ENCODE assay signal across 20 cellular contexts in genomic region chr20:24729896-24730605, GRCh38.
DNase-seq lines count a peak whose midpoint lies in the region; ATAC-seq lines count a peak whose summit lies in the region.
"Had no signal": no experiment of that assay in that cellular context is flagged by ENCODE, and none has a peak within 500 bp of the region (broad histone marks: within the 10 kb centered on the region; RNA-seq: fewer than 3 reads in every experiment).

No MANE protein-coding gene starts in this region.

- POLR2A ChIA-PET in naive thymus-derived CD4-positive, alpha-beta T cell (lab: Charles Lee) = no interaction called here

- H3K4me3 ChIP-seq in naive thymus-derived CD4-positive, alpha-beta T cell (ENCODE audit: low read length) = no peak overlapping the region
- H3K4me3 ChIP-seq: BLaER1, HAP-1 had no signal

- peak; percentile 64 for ATAC-seq in stimulated activated naive CD8-positive, alpha-beta T cell treated with anti-CD3 and anti-CD28 coated beads, Interleukin-15, amount 100 ng/mL, for 72 hours
- ATAC-seq in stimulated activated naive CD8-positive, alpha-beta T cell treated with anti-CD3 and anti-CD28 coated beads, Interleukin-15, Interleukin-2, amounts not matched to agents 100 U/mL and 50 U/mL, for 24 hours = no peak
- peak; percentile 18 for ATAC-seq in naive thymus-derived CD4-positive, alpha-beta T cell
- ATAC-seq: CD8-positive, alpha-beta T cell had no signal

- H3K4me1 Mint-ChIP-seq in activated CD4-positive, alpha-beta T cell treated with anti-CD3 and anti-CD28 coated beads, Interleukin-2, amount 10 ng/mL, durations not matched to agents 24 days and 14 days = no peaks in the 10 kb centered on the region
- no peaks in the 10 kb centered on the region for H3K4me1 Mint-ChIP-seq in stimulated activated naive CD8-positive, alpha-beta T cell treated with anti-CD3 and anti-CD28 coated beads, Interleukin-15, amount 100 ng/mL, for 72 hours
- peaks cover 0 to under 1% (median 0%) of the 10 kb centered on the region in 7 donors for H3K4me1 Mint-ChIP-seq in naive thymus-derived CD4-positive, alpha-beta T cell
- H3K4me1 Mint-ChIP-seq: B cell; CD4-positive, CD25-positive, alpha-beta regulatory T cell had no signal

- no peaks in the 10 kb centered on the region for H3K4me1 ChIP-seq in naive thymus-derived CD4-positive, alpha-beta T cell (ENCODE audit: control insufficient read depth in 2 of 2, insufficient read depth in 2 of 2, low read length in 2 of 2)
- H3K4me1 ChIP-seq: Caco-2, HAP-1 had no signal

- H3K27ac Mint-ChIP-seq in activated CD4-positive, alpha-beta T cell treated with anti-CD3 and anti-CD28 coated beads, Interleukin-2, amount 10 ng/mL, durations not matched to agents 24 days and 14 days = no peak overlapping the region
- no peak overlapping the region for H3K27ac Mint-ChIP-seq in stimulated activated naive CD8-positive, alpha-beta T cell treated with anti-CD3 and anti-CD28 coated beads, Interleukin-15, amount 100 ng/mL, for 72 hours
- H3K27ac Mint-ChIP-seq in naive thymus-derived CD4-positive, alpha-beta T cell = no peak overlapping the region
- H3K27ac Mint-ChIP-seq: B cell; CD4-positive, CD25-positive, alpha-beta regulatory T cell; CD8-positive, alpha-beta T cell; HFFc6 had no signal

- no peaks in the 10 kb centered on the region for H3K27me3 ChIP-seq in naive thymus-derived CD4-positive, alpha-beta T cell (ENCODE audit: control insufficient read depth in 2 of 2, insufficient read depth in 2 of 2, low read length in 2 of 2)
- H3K27me3 ChIP-seq: BLaER1 had no signal

- no peak overlapping the region for H3K4me3 Mint-ChIP-seq in activated CD4-positive, alpha-beta T cell treated with anti-CD3 and anti-CD28 coated beads, Interleukin-2, amount 10 ng/mL, durations not matched to agents 24 days and 14 days
- H3K4me3 Mint-ChIP-seq in stimulated activated naive CD8-positive, alpha-beta T cell treated with anti-CD3 and anti-CD28 coated beads, Interleukin-15, amount 100 ng/mL, for 72 hours = no peak overlapping the region
- H3K4me3 Mint-ChIP-seq in naive thymus-derived CD4-positive, alpha-beta T cell = no peak overlapping the region
- H3K4me3 Mint-ChIP-seq: B cell; CD4-positive, CD25-positive, alpha-beta regulatory T cell; CD8-positive, alpha-beta T cell; HFFc6 had no signal

- peak; percentile 50 for DNase-seq in activated CD4-positive, alpha-beta T cell treated with anti-CD3 and anti-CD28 coated beads, Interleukin-2, amount 10 ng/mL, durations not matched to agents 24 days and 14 days
- no peak for DNase-seq in activated CD4-positive, alpha-beta T cell treated with anti-CD3 and anti-CD28 coated beads, Interleukin-2, amount 50 U/mL, for 48 hours
- no peak for DNase-seq in stimulated activated naive CD8-positive, alpha-beta T cell treated with anti-CD3 and anti-CD28 coated beads, Interleukin-15, amount 100 ng/mL, for 72 hours
- no peak for DNase-seq in stimulated activated naive CD8-positive, alpha-beta T cell treated with anti-CD3 and anti-CD28 coated beads, Interleukin-15, Interleukin-2, amounts not matched to agents 100 U/mL and 50 U/mL, for 24 hours
- DNase-seq in naive thymus-derived CD4-positive, alpha-beta T cell = no peak
- DNase-seq in activated T-cell treated with anti-CD3 and anti-CD28 coated beads, Interleukin-2, amount 50 U/mL, for 1 hour = no peak
- DNase-seq in iPS-NIHi11 (ENCODE audit: low spot score) (no peak), NOMO-1 treated with dmso at 0.1 percent for 144 hours (lab: John Stamatoyannopoulos, UW; ENCODE audit: unreplicated experiment) (no peak)
- DNase-seq: Caco-2; CD4-positive, CD25-positive, alpha-beta regulatory T cell; CD8-positive, alpha-beta T cell; DMS153; DND-41; GOT3; HFFc6 had no signal

- H3K36me3 ChIP-seq in naive thymus-derived CD4-positive, alpha-beta T cell (ENCODE audit: control insufficient read depth in 2 of 3, insufficient read depth in 3 of 3, low read length in 3 of 3) = no peaks in the 10 kb centered on the region
- H3K36me3 ChIP-seq: BLaER1, HAP-1 had no signal

- H3K9me3 Mint-ChIP-seq in activated CD4-positive, alpha-beta T cell treated with anti-CD3 and anti-CD28 coated beads, Interleukin-2, amount 10 ng/mL, durations not matched to agents 24 days and 14 days = no peaks in the 10 kb centered on the region
- H3K9me3 Mint-ChIP-seq in stimulated activated naive CD8-positive, alpha-beta T cell treated with anti-CD3 and anti-CD28 coated beads, Interleukin-15, amount 100 ng/mL, for 72 hours = no peaks in the 10 kb centered on the region
- no peaks in the 10 kb centered on the region for H3K9me3 Mint-ChIP-seq in naive thymus-derived CD4-positive, alpha-beta T cell
- H3K9me3 Mint-ChIP-seq: CD4-positive, CD25-positive, alpha-beta regulatory T cell; CD8-positive, alpha-beta T cell; HFFc6 had no signal

- no peaks in the 10 kb centered on the region for H3K9me3 ChIP-seq in naive thymus-derived CD4-positive, alpha-beta T cell (ENCODE audit: control insufficient read depth in 2 of 3, low read length in 3 of 3)
- H3K9me3 ChIP-seq: Caco-2, HAP-1 had no signal

- CTCF ChIA-PET in naive thymus-derived CD4-positive, alpha-beta T cell (lab: Charles Lee) = no interaction called here

- no peaks in the 10 kb centered on the region for H3K36me3 Mint-ChIP-seq in activated CD4-positive, alpha-beta T cell treated with anti-CD3 and anti-CD28 coated beads, Interleukin-2, amount 10 ng/mL, durations not matched to agents 24 days and 14 days (ENCODE audit: low read depth)
- H3K36me3 Mint-ChIP-seq in naive thymus-derived CD4-positive, alpha-beta T cell = no peaks in the 10 kb centered on the region
- H3K36me3 Mint-ChIP-seq: CD4-positive, CD25-positive, alpha-beta regulatory T cell; CD8-positive, alpha-beta T cell had no signal

- intact Hi-C loops in activated CD4-positive, alpha-beta T cell treated with anti-CD3 and anti-CD28 coated beads, Interleukin-2, amount 10 ng/mL, durations not matched to agents 24 days and 14 days (cut with micrococcal nuclease) = no loop called here
- intact Hi-C loops in naive thymus-derived CD4-positive, alpha-beta T cell (cut with micrococcal nuclease) = loop anchor here in 1 of 2 donors (10.0 kb wide), 1 partner anchor 185 kb away; no protein-coding TSS in a partner anchor

- H3K27me3 Mint-ChIP-seq in activated CD4-positive, alpha-beta T cell treated with anti-CD3 and anti-CD28 coated beads, Interleukin-2, amount 10 ng/mL, durations not matched to agents 24 days and 14 days = no peaks in the 10 kb centered on the region
- no peaks in the 10 kb centered on the region for H3K27me3 Mint-ChIP-seq in stimulated activated naive CD8-positive, alpha-beta T cell treated with anti-CD3 and anti-CD28 coated beads, Interleukin-15, amount 100 ng/mL, for 72 hours
- H3K27me3 Mint-ChIP-seq in naive thymus-derived CD4-positive, alpha-beta T cell = peaks cover 0 to 4% (median 0%) of the 10 kb centered on the region in 5 donors
- H3K27me3 Mint-ChIP-seq: B cell had no signal

- H3K27ac ChIP-seq in naive thymus-derived CD4-positive, alpha-beta T cell (ENCODE audit: low read depth, low read length) = no peak overlapping the region
- H3K27ac ChIP-seq: 22Rv1, BLaER1, C4-2B had no signal
